In the genomic region with DNA sequence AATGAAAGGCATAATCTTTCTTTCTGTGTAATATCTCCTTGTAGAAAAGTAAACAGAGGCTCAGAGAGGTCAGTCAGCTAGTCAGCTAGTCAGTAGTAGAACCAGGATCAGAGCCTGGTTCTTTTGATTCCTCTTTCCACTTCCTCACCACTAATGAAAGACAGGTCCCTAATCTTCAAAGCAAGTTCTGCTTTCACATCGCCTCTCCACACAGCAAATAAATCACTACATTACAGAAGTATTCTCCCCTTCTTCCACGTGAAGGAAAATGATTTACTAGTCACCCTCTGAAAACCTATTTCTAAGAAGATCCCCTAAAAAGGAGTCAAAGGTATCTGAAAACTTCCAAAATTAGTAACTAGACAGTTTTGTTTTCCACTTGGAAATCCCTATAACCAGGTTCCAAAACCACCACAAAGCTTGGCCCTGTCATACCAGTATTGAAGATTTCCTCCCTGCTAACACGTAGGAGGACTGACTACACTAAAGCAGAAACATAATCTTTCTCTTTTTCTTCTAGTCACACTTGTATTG, we compare ENCODE assay signal across 10 cellular contexts.
DNase-seq lines count a peak whose midpoint lies in the region; ATAC-seq and TF ChIP-seq lines count a peak whose summit lies in the region.
"Had no signal": no experiment of that assay in that cellular context is flagged by ENCODE, and none has a peak within 500 bp of the region (broad histone marks: within the 10 kb centered on the region; RNA-seq: fewer than 3 reads in every experiment).

No MANE protein-coding gene starts in this region.

- no peaks in the 10 kb centered on the region for H4K20me1 ChIP-seq in smooth muscle cell (ENCODE audit: low read depth)

- H3K4me3 Mint-ChIP-seq in activated CD4-positive, alpha-beta T cell treated with anti-CD3 and anti-CD28 coated beads, Interleukin-2, amount 10 ng/mL, durations not matched to agents 24 days and 14 days, result no peak overlapping the region
- H3K4me3 Mint-ChIP-seq: activated naive CD8-positive, alpha-beta T cell had no signal

- no peak overlapping the region for H2AFZ ChIP-seq in smooth muscle cell (ENCODE audit: low read depth)

- no peaks in the 10 kb centered on the region for H3K79me2 ChIP-seq in smooth muscle cell (ENCODE audit: low read depth)

- H3K9me3 ChIP-seq in smooth muscle cell (replicated peaks; ENCODE audit: low read depth), result no peaks in the 10 kb centered on the region

- H3K36me3 Mint-ChIP-seq in activated CD4-positive, alpha-beta T cell treated with anti-CD3 and anti-CD28 coated beads, Interleukin-2, amount 10 ng/mL, durations not matched to agents 24 days and 14 days (ENCODE audit: low read depth), result no peaks in the 10 kb centered on the region
- H3K36me3 Mint-ChIP-seq: activated naive CD8-positive, alpha-beta T cell had no signal

- DNase-seq in G401 (ENCODE audit: low spot score) (peak; percentile 8), coronary artery (ENCODE audit: low spot score) (no peak), smooth muscle cell (lab: John Stamatoyannopoulos, UW; ENCODE audit: unreplicated experiment) (no peak), ACHN (no peak), NCI-H146 treated with DMSO at 0.1 percent for 48 hours (lab: John Stamatoyannopoulos, UW; ENCODE audit: unreplicated experiment) (no peak)
- DNase-seq in activated CD4-positive, alpha-beta T cell treated with anti-CD3 and anti-CD28 coated beads, Interleukin-2, amount 10 ng/mL, durations not matched to agents 24 days and 14 days, result no peak

- peaks cover 10% of the 10 kb centered on the region for H3K27me3 Mint-ChIP-seq in activated CD4-positive, alpha-beta T cell treated with anti-CD3 and anti-CD28 coated beads, Interleukin-2, amount 10 ng/mL, durations not matched to agents 24 days and 14 days
- H3K27me3 Mint-ChIP-seq: activated naive CD8-positive, alpha-beta T cell had no signal

- H3K4me1 Mint-ChIP-seq in activated CD4-positive, alpha-beta T cell treated with anti-CD3 and anti-CD28 coated beads, Interleukin-2, amount 10 ng/mL, durations not matched to agents 24 days and 14 days, result peaks cover 7% of the 10 kb centered on the region

- H3K4me1 ChIP-seq in smooth muscle cell (ENCODE audit: low read depth), result peaks cover 20% of the 10 kb centered on the region

- H3F3A ChIP-seq in smooth muscle cell (ENCODE audit: low read depth), result no peaks in the 10 kb centered on the region

- no peaks in the 10 kb centered on the region for H3K27me3 ChIP-seq in smooth muscle cell (ENCODE audit: low read depth)

- ATAC-seq in GM21360 (IDR thresholded peaks at IDR 0.05; ENCODE audit: unreplicated experiment) (peak; percentile 80), HG03520 (IDR thresholded peaks at IDR 0.05; ENCODE audit: unreplicated experiment) (peak; percentile 75)

- in situ Hi-C loops in G401 (cut with HindIII; ENCODE audit: low sequenced_read_pairs), result no loop called here
- in situ Hi-C loops in ACHN (cut with HindIII; ENCODE audit: low pct_ligation_motif_present, low pct_unique_long_range_greater_than_20kb, low sequenced_read_pairs), result no loop called here

- H3K27ac ChIP-seq in coronary artery (peak overlapping the region; percentile 39 to 70), smooth muscle cell (ENCODE audit: low read depth) (peak overlapping the region; percentile 16)

- H3K4me3 ChIP-seq in coronary artery, result peak overlapping the region; percentile 28
- H3K4me3 ChIP-seq in smooth muscle cell, result no peak overlapping the region
- H3K4me3 ChIP-seq: skin epidermis had no signal

- H3K9me3 Mint-ChIP-seq in activated CD4-positive, alpha-beta T cell treated with anti-CD3 and anti-CD28 coated beads, Interleukin-2, amount 10 ng/mL, durations not matched to agents 24 days and 14 days, result no peaks in the 10 kb centered on the region

- no peak overlapping the region for H3K27ac Mint-ChIP-seq in activated CD4-positive, alpha-beta T cell treated with anti-CD3 and anti-CD28 coated beads, Interleukin-2, amount 10 ng/mL, durations not matched to agents 24 days and 14 days
- H3K27ac Mint-ChIP-seq: activated naive CD8-positive, alpha-beta T cell had no signal

- peak overlapping the region; percentile 61 for H3K4me2 ChIP-seq in smooth muscle cell

- no peaks in the 10 kb centered on the region for H3K36me3 ChIP-seq in smooth muscle cell (ENCODE audit: low read depth)

- 12% methylated on average over 3 of the region's 3 CpGs for WGBS in smooth muscle cell (ENCODE audit: low lambda C conversion rate)

- TF ChIP-seq CTCF in coronary artery (IDR thresholded peaks at IDR 0.05) (no peak), smooth muscle cell (IDR thresholded peaks at IDR 0.05; ENCODE audit: borderline replicate concordance, insufficient read depth, poor library complexity, severe bottlenecking) (no peak)

- intact Hi-C loops in activated CD4-positive, alpha-beta T cell treated with anti-CD3 and anti-CD28 coated beads, Interleukin-2, amount 10 ng/mL, durations not matched to agents 24 days and 14 days (cut with micrococcal nuclease), result loop anchor here (2.0 to 5.0 kb wide), 2 partner anchors 63 to 588 kb away; a partner anchor contains a TSS

- no peak overlapping the region for H3K9ac ChIP-seq in smooth muscle cell (ENCODE audit: low read depth)
